ENCODE assay signal across 1 cellular context in genomic region chr1:2098839-2099785, GRCh38.
TF ChIP-seq lines count a peak whose summit lies in the region.

No MANE protein-coding gene starts in this region.

TF ChIP-seq in WTC11, 78 proteins besides CTCF, POLR2A, EP300 and RAD21:
- TF ChIP-seq CREM (CRISPR knock-in tag; IDR thresholded peaks at IDR 0.05): no peak
- TF ChIP-seq AFF4 (CRISPR knock-in tag; IDR thresholded peaks at IDR 0.05; ENCODE audit: borderline replicate concordance): no peak
- no peak for TF ChIP-seq USF2 (CRISPR knock-in tag; IDR thresholded peaks at IDR 0.05)
- TF ChIP-seq ERG (CRISPR knock-in tag; IDR thresholded peaks at IDR 0.05): no peak
- no peak for TF ChIP-seq ZNF121 (CRISPR knock-in tag; IDR thresholded peaks at IDR 0.05)
- TF ChIP-seq JAZF1 (CRISPR knock-in tag; IDR thresholded peaks at IDR 0.05): no peak
- TF ChIP-seq TCF7 (CRISPR knock-in tag; IDR thresholded peaks at IDR 0.05; ENCODE audit: low read depth): no peak
- TF ChIP-seq ZNF423 (CRISPR knock-in tag; IDR thresholded peaks at IDR 0.05): no peak
- TF ChIP-seq KAT7 (CRISPR knock-in tag; IDR thresholded peaks at IDR 0.05; ENCODE audit: borderline replicate concordance): no peak
- TF ChIP-seq USF1 (CRISPR knock-in tag; IDR thresholded peaks at IDR 0.05): no peak
